ENCODE assay signal across 23 cellular contexts in genomic region chr10:37304036-37304435, GRCh38.
"Had no signal": no experiment of that assay in that cellular context is flagged by ENCODE, and none has a peak within 500 bp of the region (broad histone marks: within the 10 kb centered on the region; RNA-seq: fewer than 3 reads in every experiment).

No MANE protein-coding gene starts in this region.

- H3K4me3 ChIP-seq: colonic mucosa, coronary artery, dorsolateral prefrontal cortex, esophagus muscularis mucosa, esophagus squamous epithelium, gastrocnemius medialis, gastroesophageal sphincter, heart left ventricle, heart right ventricle had no signal

- DNase-seq: colonic mucosa; cortex of kidney; dermis blood vessel endothelial cell; dorsolateral prefrontal cortex; effector CD4-positive, alpha-beta T cell; effector CD8-positive, alpha-beta T cell; effector memory CD4-positive, alpha-beta T cell; effector memory CD8-positive, alpha-beta T cell; endodermal cell; erythroblast; esophagus squamous epithelium; foreskin fibroblast; foreskin melanocyte; gastrocnemius medialis; glutamatergic neuron; head of caudate nucleus; heart left ventricle; heart right ventricle had no signal

- H3K36me3 ChIP-seq: colonic mucosa, esophagus muscularis mucosa, esophagus squamous epithelium, gastrocnemius medialis, gastroesophageal sphincter, heart left ventricle, heart right ventricle had no signal

- H3K9me3 ChIP-seq: colonic mucosa, gastrocnemius medialis had no signal

- H3K27ac ChIP-seq: colonic mucosa, coronary artery, dorsolateral prefrontal cortex, epithelial cell of prostate, esophagus muscularis mucosa, esophagus squamous epithelium, foreskin keratinocyte, gastrocnemius medialis, gastroesophageal sphincter, heart left ventricle, heart right ventricle had no signal

- H3K4me1 ChIP-seq: colonic mucosa, esophagus muscularis mucosa, esophagus squamous epithelium, foreskin keratinocyte, gastrocnemius medialis, gastroesophageal sphincter, heart left ventricle, heart right ventricle had no signal

- H3K27me3 ChIP-seq: colonic mucosa, esophagus muscularis mucosa, esophagus squamous epithelium, foreskin keratinocyte, gastrocnemius medialis, gastroesophageal sphincter, heart right ventricle had no signal
